Comparison of ENCODE assay signal across 8 cellular contexts in genomic region chr5:56951946-56952691, GRCh38. TPM values are rescaled to one million over a fixed set of nuclear protein-coding genes. Genes with fewer than 3 reads are reported as not detected.
A peak's percentile ranks its signal among the peaks of the same experiment; 100 is the strongest.
DNase-seq lines count a peak whose midpoint lies in the region; ATAC-seq and TF ChIP-seq lines count a peak whose summit lies in the region.

MIER3 (minus strand) TSS chr5:56952123; CDS start chr5:56952102, 21 bp downstream.

- H3K27ac ChIP-seq in SK-N-SH (ENCODE audit: low read depth in 2 of 2, low read length in 1 of 2): peak within 1 kb of the TSS; percentile 60 to 86; a peak in 3 of 4 replicates
- H3K27ac ChIP-seq in ovary: peak within 1 kb of the TSS; percentile 94 to 100
- peak within 1 kb of the TSS; percentile 60 for H3K27ac ChIP-seq in thymus (ENCODE audit: low read depth)

- H3K9ac ChIP-seq in SK-N-SH: peak within 1 kb of the TSS; percentile 84

- H2AFZ ChIP-seq in SK-N-SH (ENCODE audit: low read depth): peak within 1 kb of the TSS; percentile 94

- H3F3A ChIP-seq in SK-N-SH (replicated peaks; ENCODE audit: insufficient read depth): peaks cover 4% of the 10 kb centered on the region

- CTCF ChIA-PET in SK-N-SH (lab: Yijun Ruan, JAX): no interaction called here
- CTCF ChIA-PET in activated naive CD4-positive, alpha-beta T cell treated with anti-CD3 and anti-CD28 coated beads, Interleukin-2, amount 10 ng/mL, durations not matched to agents 7 days and 5 days (lab: Charles Lee): no interaction called here

- peak within 1 kb of the TSS; percentile 92 for H3K4me3 Mint-ChIP-seq in activated naive CD4-positive, alpha-beta T cell treated with anti-CD3 and anti-CD28 coated beads, Interleukin-2, amount 10 ng/mL, durations not matched to agents 7 days and 5 days
- peak within 1 kb of the TSS; percentile 97 for H3K4me3 Mint-ChIP-seq in glutamatergic neuron (ENCODE audit: unreplicated experiment)

- H3K36me3 ChIP-seq in SK-N-SH (replicated peaks in 1 of 2; ENCODE audit: control insufficient read depth in 1 of 2, insufficient read depth in 2 of 2, low read length in 1 of 2) (peaks cover 10 to 21% of the 10 kb centered on the region in 2 experiments), ovary (no peaks in the 10 kb centered on the region), thymus (ENCODE audit: control insufficient read depth, insufficient read depth) (peaks cover 5% of the 10 kb centered on the region)

- no peak for TF ChIP-seq RAD21 in SK-N-SH (IDR thresholded peaks at IDR 0.05; ENCODE audit: low read length)

- TF ChIP-seq EP300 in SK-N-SH (IDR thresholded peaks at IDR 0.05; ENCODE audit: borderline replicate concordance in 1 of 2, low read depth in 1 of 2, low read length in 1 of 2): no peak
- no peak for TF ChIP-seq EP300 in ovary (IDR thresholded peaks at IDR 0.05)

- H3K9me3 Mint-ChIP-seq in activated naive CD4-positive, alpha-beta T cell treated with anti-CD3 and anti-CD28 coated beads, Interleukin-2, amount 10 ng/mL, durations not matched to agents 7 days and 5 days: no peaks in the 10 kb centered on the region
- peaks cover 8% of the 10 kb centered on the region for H3K9me3 Mint-ChIP-seq in glutamatergic neuron (ENCODE audit: unreplicated experiment)

- H3K4me2 ChIP-seq in SK-N-SH: peak within 1 kb of the TSS; percentile 95

- peaks cover 23% of the 10 kb centered on the region for H3K27me3 Mint-ChIP-seq in activated naive CD4-positive, alpha-beta T cell treated with anti-CD3 and anti-CD28 coated beads, Interleukin-2, amount 10 ng/mL, durations not matched to agents 7 days and 5 days
- H3K27me3 Mint-ChIP-seq in glutamatergic neuron (ENCODE audit: unreplicated experiment): no peaks in the 10 kb centered on the region

- H3K9me3 ChIP-seq in SK-N-SH: no peaks in the 10 kb centered on the region
- no peaks in the 10 kb centered on the region for H3K9me3 ChIP-seq in ovary
- H3K9me3 ChIP-seq in thymus (ENCODE audit: control insufficient read depth): no peaks in the 10 kb centered on the region

- intact Hi-C loops in ovary (cut with DNase I): loop anchor here in 2 of 4 donors (2.0 to 10.0 kb wide), 3 partner anchors 41 to 273 kb away; partner anchors contain the start of gene GPBP1 (in 1 of the 2)

- H3K4me1 ChIP-seq in SK-N-SH (ENCODE audit: control insufficient read depth in 1 of 2, insufficient read depth in 2 of 2, low read depth in 1 of 2, low read length in 1 of 2): peaks cover 8 to 11% of the 10 kb centered on the region in 2 experiments; a peak in 3 of 4 replicates
- H3K4me1 ChIP-seq in ovary (ENCODE audit: insufficient read depth): peaks cover 5% of the 10 kb centered on the region
- peaks cover 5% of the 10 kb centered on the region for H3K4me1 ChIP-seq in thymus (ENCODE audit: control insufficient read depth, insufficient read depth, low read length)

- H3K4me3 ChIP-seq in SK-N-SH (ENCODE audit: low read depth in 2 of 2, low read length in 1 of 2) (peak within 1 kb of the TSS; percentile 89 to 94), ovary (peak within 1 kb of the TSS; percentile 90), thymus (ENCODE audit: low read length) (peak within 1 kb of the TSS; percentile 94)

- WGBS in SK-N-SH (ENCODE audit: low lambda C conversion rate): 1% methylated on average over 7 of the region's 89 CpGs
- 0 to 1% (median 0%) methylated on average over 24 to 89 of the region's 89 CpGs for WGBS in ovary, 3 donors
- under 1% methylated on average over 89 of the region's 89 CpGs for WGBS in thymus

- no peaks in the 10 kb centered on the region for H3K9me2 ChIP-seq in SK-N-SH

- no peaks in the 10 kb centered on the region for H3K36me3 Mint-ChIP-seq in activated naive CD4-positive, alpha-beta T cell treated with anti-CD3 and anti-CD28 coated beads, Interleukin-2, amount 10 ng/mL, durations not matched to agents 7 days and 5 days
- no peaks in the 10 kb centered on the region for H3K36me3 Mint-ChIP-seq in glutamatergic neuron (ENCODE audit: unreplicated experiment)

- H3K79me2 ChIP-seq in SK-N-SH (ENCODE audit: insufficient read depth): peaks cover 44% of the 10 kb centered on the region

- H3K27me3 ChIP-seq in SK-N-SH (ENCODE audit: insufficient read depth) (no peaks in the 10 kb centered on the region), ovary (no peaks in the 10 kb centered on the region), thymus (ENCODE audit: control insufficient read depth, insufficient read depth) (peaks cover 22% of the 10 kb centered on the region)

- TF ChIP-seq POLR2A in ovary (IDR thresholded peaks at IDR 0.05): no peak

- peak within 1 kb of the TSS; percentile 85 for H3K27ac Mint-ChIP-seq in activated naive CD4-positive, alpha-beta T cell treated with anti-CD3 and anti-CD28 coated beads, Interleukin-2, amount 10 ng/mL, durations not matched to agents 7 days and 5 days
- peak within 1 kb of the TSS; percentile 72 for H3K27ac Mint-ChIP-seq in glutamatergic neuron (ENCODE audit: unreplicated experiment)

- peak; percentile 91 for ATAC-seq in GM21723 (IDR thresholded peaks at IDR 0.05; ENCODE audit: unreplicated experiment)

- TF ChIP-seq CTCF in SK-N-SH (IDR thresholded peaks at IDR 0.05) (no peak), glutamatergic neuron (IDR thresholded peaks at IDR 0.05; ENCODE audit: partially characterized antibody, unreplicated experiment) (no peak), ovary (IDR thresholded peaks at IDR 0.05) (no peak)

- H4K20me1 ChIP-seq in SK-N-SH (ENCODE audit: insufficient read depth): peaks cover 18% of the 10 kb centered on the region

- peak; percentile 71 for DNase-seq in ELF-1 (ENCODE audit: low read depth, low spot score)
- DNase-seq in KG1 (lab: John Stamatoyannopoulos, UW): peak; percentile 12
- DNase-seq in SK-N-SH: peak; percentile 97
- DNase-seq in activated naive CD4-positive, alpha-beta T cell treated with anti-CD3 and anti-CD28 coated beads, Interleukin-2, amount 10 ng/mL, durations not matched to agents 7 days and 5 days: peak; percentile 86
- DNase-seq in glutamatergic neuron: peak; percentile 88
- peak; percentile 73 to 86 (median 77) for DNase-seq in ovary

- H3K4me1 Mint-ChIP-seq in activated naive CD4-positive, alpha-beta T cell treated with anti-CD3 and anti-CD28 coated beads, Interleukin-2, amount 10 ng/mL, durations not matched to agents 7 days and 5 days: peaks cover 23% of the 10 kb centered on the region
- H3K4me1 Mint-ChIP-seq in glutamatergic neuron (ENCODE audit: low read depth, unreplicated experiment): peaks cover 2% of the 10 kb centered on the region

- POLR2A ChIA-PET in SK-N-SH (lab: Yijun Ruan, JAX): no interaction called here

TF ChIP-seq in SK-N-SH, 30 proteins besides CTCF, POLR2A, EP300 and RAD21:
- TF ChIP-seq, protein P1, sequence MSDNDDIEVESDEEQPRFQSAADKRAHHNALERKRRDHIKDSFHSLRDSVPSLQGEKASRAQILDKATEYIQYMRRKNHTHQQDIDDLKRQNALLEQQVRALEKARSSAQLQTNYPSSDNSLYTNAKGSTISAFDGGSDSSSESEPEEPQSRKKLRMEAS (IDR thresholded peaks at IDR 0.05; ENCODE audit: low read depth): peak; percentile 23; the same call in 1 of the 2 replicates
- TF ChIP-seq, protein P2, sequence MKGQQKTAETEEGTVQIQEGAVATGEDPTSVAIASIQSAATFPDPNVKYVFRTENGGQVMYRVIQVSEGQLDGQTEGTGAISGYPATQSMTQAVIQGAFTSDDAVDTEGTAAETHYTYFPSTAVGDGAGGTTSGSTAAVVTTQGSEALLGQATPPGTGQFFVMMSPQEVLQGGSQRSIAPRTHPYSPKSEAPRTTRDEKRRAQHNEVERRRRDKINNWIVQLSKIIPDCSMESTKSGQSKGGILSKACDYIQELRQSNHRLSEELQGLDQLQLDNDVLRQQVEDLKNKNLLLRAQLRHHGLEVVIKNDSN (IDR thresholded peaks at IDR 0.05; ENCODE audit: borderline replicate concordance, low read depth): no peak
- TF ChIP-seq SIN3A (IDR thresholded peaks at IDR 0.05; ENCODE audit: borderline replicate concordance, low read depth, low read length) (no peak), MXI1 (IDR thresholded peaks at IDR 0.05; ENCODE audit: low read depth, low read length) (0 out of 2 replicates have a peak, but pooled peaks have one; percentile 51), FOXM1 (IDR thresholded peaks at IDR 0.05; ENCODE audit: low read depth) (no peak), EZH2phosphoT487 (IDR thresholded peaks at IDR 0.05; ENCODE audit: borderline replicate concordance, low read depth) (no peak), FOSL2 (IDR thresholded peaks at IDR 0.05; ENCODE audit: borderline replicate concordance, low read depth) (no peak), POLR2AphosphoS5 (IDR thresholded peaks at IDR 0.05; ENCODE audit: low read depth, low read length) (peak; percentile 74), YY1 (IDR thresholded peaks at IDR 0.05; ENCODE audit: low read depth) (peak; percentile 85), GATA2 (CRISPR knock-in tag; IDR thresholded peaks at IDR 0.05) (0 out of 2 replicates have a peak, but pooled peaks have one; percentile 13), TAF1 (IDR thresholded peaks at IDR 0.05; ENCODE audit: borderline replicate concordance, low read depth, low read length) (peak; percentile 78)
- TF ChIP-seq, protein P3, sequence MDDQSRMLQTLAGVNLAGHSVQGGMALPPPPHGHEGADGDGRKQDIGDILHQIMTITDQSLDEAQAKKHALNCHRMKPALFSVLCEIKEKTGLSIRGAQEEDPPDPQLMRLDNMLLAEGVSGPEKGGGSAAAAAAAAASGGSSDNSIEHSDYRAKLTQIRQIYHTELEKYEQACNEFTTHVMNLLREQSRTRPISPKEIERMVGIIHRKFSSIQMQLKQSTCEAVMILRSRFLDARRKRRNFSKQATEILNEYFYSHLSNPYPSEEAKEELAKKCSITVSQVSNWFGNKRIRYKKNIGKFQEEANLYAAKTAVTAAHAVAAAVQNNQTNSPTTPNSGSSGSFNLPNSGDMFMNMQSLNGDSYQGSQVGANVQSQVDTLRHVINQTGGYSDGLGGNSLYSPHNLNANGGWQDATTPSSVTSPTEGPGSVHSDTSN (IDR thresholded peaks at IDR 0.05): no peak
TF ChIP-seq in SK-N-SH: peak in this region for 6.

RNA-seq across cellular contexts. Expression of gene MIER3, which starts in this region (rescaled TPM):
- polyA plus RNA-seq in SK-N-SH (2012; rRNA removed) (3.8 and 5.9 TPM in 2 replicates), ovary (10 to 100 TPM in 1 of 2 donors, 1 to 10 TPM in 1; 7.9 to 15.1 TPM), thymus (13.6 TPM)
- 3.8 and 4.1 TPM in 2 replicates for polyA plus RNA-seq in SK-N-SH (2012; cell fraction: cytosol; rRNA removed)
- 6.2 and 15.7 TPM in 2 replicates for polyA plus RNA-seq in SK-N-SH (2012; cell fraction: nucleus; rRNA removed)
- total RNA-seq in glutamatergic neuron (ENCODE audit: unreplicated experiment) (41.3 TPM), ovary (10 to 100 TPM; 28.1 to 57.2 (median 41.0) TPM)

Comparison
In these comparisons a context has a peak if more than half of its experiments do, and no peak if none do; other contexts are left out.
1. Peak in every context shown above with its lines: DNase-seq, ATAC-seq, H3K4me3 ChIP-seq and H3K27ac ChIP-seq.
2. DNase-seq: peak in every context shown above with its lines; median percentile 97 in SK-N-SH; 88 in glutamatergic neuron; 86 in activated naive CD4-positive, alpha-beta T cell treated with anti-CD3 and anti-CD28 coated beads, Interleukin-2, amount 10 ng/mL, durations not matched to agents 7 days and 5 days; 77 in ovary; 71 in ELF-1; 12 in KG1.